In the genomic region with DNA sequence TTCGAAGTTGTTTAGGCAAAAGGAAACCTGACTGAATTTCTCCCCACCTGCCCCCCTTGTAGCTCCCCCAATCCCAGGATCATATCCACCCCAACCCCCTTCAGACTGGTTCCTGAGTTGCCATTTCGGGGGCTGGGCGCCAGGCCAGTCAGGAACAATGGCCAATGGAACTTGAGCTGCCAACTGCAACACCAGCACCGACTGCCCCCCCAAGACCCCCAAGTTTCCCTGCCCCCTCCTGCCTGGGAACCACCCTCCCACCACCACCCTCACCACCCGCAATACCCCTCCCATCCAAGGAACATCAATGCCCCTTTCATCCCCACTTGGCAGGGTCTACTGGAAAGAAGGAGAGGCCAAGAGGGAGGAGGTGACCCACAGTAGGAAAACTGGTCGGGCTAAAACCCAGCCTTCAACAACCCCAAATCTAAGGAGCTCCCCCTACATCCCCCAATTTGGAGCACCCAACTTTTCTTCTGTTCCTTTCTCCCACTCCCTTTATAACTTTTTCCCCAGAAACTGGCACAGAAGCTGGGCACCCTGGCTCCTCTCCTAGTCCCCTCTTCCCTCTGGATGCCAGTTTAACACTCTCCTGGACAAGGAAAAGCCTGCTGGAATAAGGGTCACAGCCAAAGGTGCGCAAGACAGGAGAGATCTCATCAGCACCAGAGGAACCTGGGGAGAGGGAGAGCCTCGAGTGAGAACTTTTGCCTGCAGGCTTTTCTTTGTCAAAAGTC, we compare ENCODE assay signal across 13 cellular contexts. TPM values are rescaled to one million over a fixed set of nuclear protein-coding genes. Genes with fewer than 3 reads are reported as not detected.
DNase-seq lines count a peak whose midpoint lies in the region; ATAC-seq and TF ChIP-seq lines count a peak whose summit lies in the region.
"Had no signal": no experiment of that assay in that cellular context is flagged by ENCODE, and none has a peak within 500 bp of the region (broad histone marks: within the 10 kb centered on the region; RNA-seq: fewer than 3 reads in every experiment).

No MANE protein-coding gene starts in this region.

- peak overlapping the region; percentile 31 for H3K27ac Mint-ChIP-seq in CD4-positive, alpha-beta T cell

- no peaks in the 10 kb centered on the region for H3K4me1 ChIP-seq in prostate gland (replicated peaks)

- TF ChIP-seq CTCF in CD4-positive, alpha-beta T cell (IDR thresholded peaks at IDR 0.05) = no peak
- no peak for TF ChIP-seq CTCF in prostate gland (IDR thresholded peaks at IDR 0.05)

- peaks cover 21% of the 10 kb centered on the region for H3K4me1 Mint-ChIP-seq in CD4-positive, alpha-beta T cell (ENCODE audit: low read depth)

- POLR2A ChIA-PET in CD4-positive, alpha-beta T cell (lab: Charles Lee) = interaction anchor here (1.1 kb wide), 1 partner anchor 11 kb away, joined by 3 read pairs; no protein-coding TSS in a partner anchor

- peak overlapping the region; percentile 82 for H3K4me3 Mint-ChIP-seq in CD4-positive, alpha-beta T cell

- H3K9me3 Mint-ChIP-seq in CD4-positive, alpha-beta T cell = no peaks in the 10 kb centered on the region

- ATAC-seq in CD4-positive, alpha-beta T cell (ENCODE audit: poor library complexity) = no peak
- no peak for ATAC-seq in GM19328 (IDR thresholded peaks at IDR 0.05; ENCODE audit: unreplicated experiment)

- peak overlapping the region in 1 of 2 donors; percentile 84 for H3K4me3 ChIP-seq in prostate gland
- H3K4me3 ChIP-seq: lung, SJSA1 had no signal

- TF ChIP-seq POLR2A in prostate gland (IDR thresholded peaks at IDR 0.05) = no peak

- intact Hi-C loops in CD4-positive, alpha-beta T cell (cut with DNase I, micrococcal nuclease) = no loop called here
- intact Hi-C loops in prostate gland (cut with DNase I) = no loop called here

- no peak overlapping the region for H3K27ac ChIP-seq in CD4-positive, alpha-beta T cell (ENCODE audit: low read depth, low read length)
- H3K27ac ChIP-seq in angular gyrus (ENCODE audit: low read depth, low read length) = peak overlapping the region; percentile 99
- H3K27ac ChIP-seq in prostate gland = peak overlapping the region; percentile 87 to 95
- H3K27ac ChIP-seq: SJSA1 had no signal

- CTCF ChIA-PET in CD4-positive, alpha-beta T cell (lab: Charles Lee) = interaction anchor here (1.4 to 2.6 kb wide), 5 partner anchors 11 to 66 kb away, joined by 3 to 7 read pairs (median 5); no protein-coding TSS in a partner anchor

- H3K36me3 Mint-ChIP-seq in CD4-positive, alpha-beta T cell (ENCODE audit: low read depth) = peaks cover 10% of the 10 kb centered on the region

- H3K9me3 ChIP-seq in CD4-positive, alpha-beta T cell (ENCODE audit: control insufficient read depth, low read length) = no peaks in the 10 kb centered on the region
- no peaks in the 10 kb centered on the region for H3K9me3 ChIP-seq in prostate gland
- H3K9me3 ChIP-seq: SJSA1 had no signal

- WGBS in prostate gland = 32% methylated on average over 8 of the region's 8 CpGs

- no peaks in the 10 kb centered on the region for H3K27me3 Mint-ChIP-seq in CD4-positive, alpha-beta T cell

- no peak for DNase-seq in CD4-positive, alpha-beta T cell
- peak; percentile 32 for DNase-seq in iPS-NIHi7 (ENCODE audit: extremely low spot score)
- no peak for DNase-seq in prostate gland (ENCODE audit: low spot score)
- no peak for DNase-seq in mesenteric fat pad (ENCODE audit: low spot score)
- no peak for DNase-seq in UCSD-AML1 (lab: John Stamatoyannopoulos, UW; ENCODE audit: unreplicated experiment)
- no peak for DNase-seq in AG20443 (ENCODE audit: low spot score)
- DNase-seq: effector memory CD4-positive, alpha-beta T cell; HCEC 1CT; NCI-H2171 treated with DMSO at 0.1 percent for 48 hours had no signal

- no peaks in the 10 kb centered on the region for H3K27me3 ChIP-seq in CD4-positive, alpha-beta T cell (ENCODE audit: control insufficient read depth, insufficient read depth, low read length)
- H3K27me3 ChIP-seq in prostate gland (replicated peaks; ENCODE audit: insufficient read depth) = no peaks in the 10 kb centered on the region

- H3K36me3 ChIP-seq in prostate gland = no peaks in the 10 kb centered on the region
- H3K36me3 ChIP-seq: SJSA1 had no signal

RNA-seq across cellular contexts. Expression of gene NDRG2, which starts 1.6 kb away (rescaled TPM):
- 10 to 100 TPM; 26.7 to 28.6 TPM for total RNA-seq in CD4-positive, alpha-beta T cell
- total RNA-seq in prostate gland (100 to 1,000 TPM; 230 to 304 TPM), mesenteric fat pad (120 TPM)

RNA-seq across cellular contexts. Expression of gene TPPP2, which starts 3.6 kb away (rescaled TPM):
- total RNA-seq in CD4-positive, alpha-beta T cell = not detected
- total RNA-seq in prostate gland (1 to 10 TPM in 1 of 2 donors, not detected in 1; 9.4 TPM), mesenteric fat pad (not detected)
- total RNA-seq: SJSA1 had no signal

RNA-seq across cellular contexts. Expression of gene RNASE13, which starts 8.2 kb away (rescaled TPM):
- total RNA-seq in CD4-positive, alpha-beta T cell = not detected
- total RNA-seq in prostate gland (under 1 TPM in 1 of 2 donors, not detected in 1; 0.57 TPM), mesenteric fat pad (not detected)
- total RNA-seq: lung, SJSA1 had no signal

RNA-seq across cellular contexts. Expression of gene RNASE7, which starts 15.7 kb away (rescaled TPM):
- not detected for total RNA-seq in CD4-positive, alpha-beta T cell
- total RNA-seq in prostate gland (under 1 TPM in 1 of 2 donors, not detected in 1; 0.74 TPM), mesenteric fat pad (0.39 TPM)
- total RNA-seq: lung, SJSA1 had no signal

RNA-seq across cellular contexts. Expression of gene SLC39A2, which starts 27.3 kb away (rescaled TPM):
- total RNA-seq in CD4-positive, alpha-beta T cell = not detected
- 10 to 100 TPM in 1 of 2 donors, 1 to 10 TPM in 1; 1.7 to 20.1 TPM for total RNA-seq in prostate gland
- not detected for total RNA-seq in mesenteric fat pad
- total RNA-seq: lung, SJSA1 had no signal
